Comparison of ENCODE assay signal across 9 cellular contexts in the genomic region with DNA sequence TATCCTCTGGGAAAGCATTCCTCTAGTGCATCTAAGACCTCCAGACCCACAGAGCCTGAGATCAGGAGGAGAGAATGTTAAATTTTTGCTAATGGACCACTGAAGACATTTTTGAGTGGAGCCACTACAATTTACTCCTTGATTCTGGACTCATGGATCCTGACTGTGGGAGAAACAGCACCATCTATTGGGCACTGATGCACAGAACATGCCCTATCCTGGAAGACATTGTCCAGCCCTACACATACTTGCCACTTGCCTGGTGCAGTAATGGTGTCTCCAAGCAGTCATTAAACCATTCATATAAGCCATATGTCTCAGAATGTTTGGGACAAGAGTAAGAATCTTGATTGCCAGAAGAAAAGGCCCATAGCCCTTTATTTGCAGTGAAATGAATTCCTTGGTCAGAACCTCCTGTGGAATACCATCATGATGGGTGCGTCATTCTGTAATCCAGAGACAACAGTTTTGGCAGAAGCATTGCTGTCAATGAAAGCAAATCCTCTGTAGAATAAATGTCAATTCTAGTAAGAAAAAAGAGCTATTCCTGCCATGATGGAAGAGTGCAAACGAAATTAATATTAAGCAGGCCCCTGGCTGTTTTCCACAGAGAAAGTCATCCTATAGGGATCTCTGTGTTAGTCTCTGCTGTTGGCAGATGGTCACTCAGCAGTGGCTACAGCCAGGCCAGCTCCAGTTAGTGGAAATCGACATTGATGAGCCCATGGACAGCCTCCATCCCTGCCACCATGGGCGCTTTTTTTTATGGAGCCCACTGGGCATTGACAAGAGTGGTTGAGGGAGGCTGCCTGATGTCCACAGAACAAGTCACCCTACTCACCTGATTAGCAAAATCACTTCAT. TPM values are rescaled to one million over a fixed set of nuclear protein-coding genes. Genes with fewer than 3 reads are reported as not detected.
DNase-seq lines count a peak whose midpoint lies in the region; FAIRE-seq and TF ChIP-seq lines count a peak whose summit lies in the region.
"Had no signal": no experiment of that assay in that cellular context is flagged by ENCODE, and none has a peak within 500 bp of the region (broad histone marks: within the 10 kb centered on the region; RNA-seq: fewer than 3 reads in every experiment).

No MANE protein-coding gene starts in this region.

- no peaks in the 10 kb centered on the region for H3K79me2 ChIP-seq in OCI-LY1 (ENCODE audit: insufficient read depth, low read length)

- peak; percentile 47 for FAIRE-seq in bronchial epithelial cell (lab: Jason Lieb, UNC)

- no peaks in the 10 kb centered on the region for H3K9me3 ChIP-seq in OCI-LY1 (ENCODE audit: low read length)
- H3K9me3 ChIP-seq in tibial artery: no peaks in the 10 kb centered on the region

- no peaks in the 10 kb centered on the region for H3K9me2 ChIP-seq in OCI-LY1 (ENCODE audit: low read depth, low read length)

- H3K36me3 ChIP-seq in OCI-LY1 (ENCODE audit: insufficient read depth, low read length): no peaks in the 10 kb centered on the region
- no peaks in the 10 kb centered on the region for H3K36me3 ChIP-seq in bronchial epithelial cell (ENCODE audit: control insufficient read depth, insufficient read depth, low read length)
- no peaks in the 10 kb centered on the region for H3K36me3 ChIP-seq in tibial artery

- no peak overlapping the region for H3K27ac Mint-ChIP-seq in CD14-positive monocyte

- H2AFZ ChIP-seq in OCI-LY1 (ENCODE audit: low read length): no peak overlapping the region

- H4K20me1 ChIP-seq in OCI-LY1 (ENCODE audit: insufficient read depth, low read length): no peaks in the 10 kb centered on the region

- H3K36me3 Mint-ChIP-seq in CD14-positive monocyte: no peaks in the 10 kb centered on the region

- intact Hi-C loops in CD14-positive monocyte (cut with micrococcal nuclease): no loop called here
- intact Hi-C loops in tibial artery (cut with DNase I; ENCODE audit: low total_unique reads): no loop called here

- H3K27me3 Mint-ChIP-seq in CD14-positive monocyte (ENCODE audit: low read depth in 3 of 3): peaks cover 0 to 3% (median 2%) of the 10 kb centered on the region in 3 donors

- in situ Hi-C loops in GM13977 (cut with MboI; ENCODE audit: low pct_unique_long_range_greater_than_20kb, low sequenced_read_pairs, unreplicated experiment): no loop called here

- H3K9me3 Mint-ChIP-seq in CD14-positive monocyte: no peaks in the 10 kb centered on the region

- no peak for DNase-seq in CD14-positive monocyte (ENCODE audit: low spot score)
- peak; percentile 20 for DNase-seq in GM13977 (ENCODE audit: low spot score)
- peak; percentile 53 for DNase-seq in bronchial epithelial cell (ENCODE audit: low read depth)
- peak; percentile 57 for DNase-seq in kidney glomerular epithelial cell (lab: John Stamatoyannopoulos, UW)
- DNase-seq in tibial artery: no peak
- DNase-seq in stimulated activated naive CD4-positive, alpha-beta T cell treated with Interleukin-2 at 50 U/mL for 16 hours (lab: John Stamatoyannopoulos, UW): no peak
- DNase-seq in HK-2 (ENCODE audit: unreplicated experiment): no peak

- H3K4me2 ChIP-seq in OCI-LY1 (ENCODE audit: low read length): peak overlapping the region; percentile 30; the same call in 1 of the 2 replicates

- H3K4me1 ChIP-seq in OCI-LY1 (ENCODE audit: insufficient read depth, low read length, severe bottlenecking) (peaks cover 84% of the 10 kb centered on the region), tibial artery (no peaks in the 10 kb centered on the region)

- H3K4me3 Mint-ChIP-seq in CD14-positive monocyte: no peak overlapping the region

- TF ChIP-seq CTCF in CD14-positive monocyte (IDR thresholded peaks at IDR 0.05): peak; percentile 68
- peak; percentile 36 for TF ChIP-seq CTCF in GM13977 (IDR thresholded peaks at IDR 0.05; ENCODE audit: extremely low read depth, insufficient read depth, missing control alignments)
- peak; percentile 78 for TF ChIP-seq CTCF in OCI-LY1 (IDR thresholded peaks at IDR 0.05; ENCODE audit: low read length)
- TF ChIP-seq CTCF in bronchial epithelial cell (IDR thresholded peaks at IDR 0.05; ENCODE audit: insufficient read depth, low read length, severe bottlenecking): peak; percentile 77
- TF ChIP-seq CTCF in tibial artery (IDR thresholded peaks at IDR 0.05): peak; percentile 39 to 60

- no peaks in the 10 kb centered on the region for H3K27me3 ChIP-seq in OCI-LY1 (ENCODE audit: insufficient read depth, low read length)
- no peaks in the 10 kb centered on the region for H3K27me3 ChIP-seq in bronchial epithelial cell (ENCODE audit: control insufficient read depth, insufficient read depth, low read length)
- no peaks in the 10 kb centered on the region for H3K27me3 ChIP-seq in tibial artery

- H3K4me3 ChIP-seq in OCI-LY1 (ENCODE audit: low read depth, low read length, poor library complexity, severe bottlenecking) (no peak overlapping the region), bronchial epithelial cell (ENCODE audit: low read depth, low read length) (no peak overlapping the region), tibial artery (no peak overlapping the region)

- peaks cover 7% of the 10 kb centered on the region; the same call in 1 of the 2 replicates for H3F3A ChIP-seq in OCI-LY1 (ENCODE audit: insufficient read depth, low read length)

- H3K4me1 Mint-ChIP-seq in CD14-positive monocyte: peaks cover 37% of the 10 kb centered on the region

- H3K9ac ChIP-seq in OCI-LY1 (ENCODE audit: low read length): peak overlapping the region; percentile 61

- H3K27ac ChIP-seq in OCI-LY1 (ENCODE audit: low read depth, low read length, poor library complexity, severe bottlenecking) (peak overlapping the region; percentile 99), tibial artery (no peak overlapping the region)

RNA-seq across cellular contexts. Expression of a gene that starts 43.5 kb away (rescaled TPM):
- not detected for polyA plus RNA-seq in CD14-positive monocyte
- total RNA-seq in bronchial epithelial cell: not detected in 2 replicates
- total RNA-seq: mononuclear cell had no signal

Comparison
In these comparisons a context has a peak if more than half of its experiments do, and no peak if none do; other contexts are left out.
1. DNase-seq: peak in GM13977 (single experiment), bronchial epithelial cell (single experiment) and kidney glomerular epithelial cell (single experiment); none in CD14-positive monocyte (single experiment), tibial artery (0 of 2), stimulated activated naive CD4-positive, alpha-beta T cell treated with Interleukin-2 at 50 U/mL for 16 hours (single experiment) and HK-2 (single experiment).
2. Peak in every context shown above with its lines, with median percentiles within 50 percentile points of each other: CTCF ChIP-seq.